Comparison of ENCODE assay signal across 26 cellular contexts in genomic region chr11:101445761-101446160, GRCh38.
A peak's percentile ranks its signal among the peaks of the same experiment; 100 is the strongest.
DNase-seq lines count a peak whose midpoint lies in the region; ATAC-seq and TF ChIP-seq lines count a peak whose summit lies in the region.
"Had no signal": no experiment of that assay in that cellular context is flagged by ENCODE, and none has a peak within 500 bp of the region (broad histone marks: within the 10 kb centered on the region; RNA-seq: fewer than 3 reads in every experiment).

No MANE protein-coding gene starts in this region.

- no TSS peak for BruUV-seq in mammary epithelial cell (replicated peaks; lab: Mats Ljungman, UMichigan)

- ATAC-seq in RWPE2 (ENCODE audit: low read depth) = peak; percentile 58; the same call in 2 of the 3 replicates
- ATAC-seq in foreskin keratinocyte = peak; percentile 79
- ATAC-seq in HG03460 (IDR thresholded peaks at IDR 0.05; ENCODE audit: unreplicated experiment) = no peak
- no peak for ATAC-seq in Right ventricle myocardium superior (ENCODE audit: poor library complexity)
- ATAC-seq: activated T-cell treated with anti-CD3 and anti-CD28 coated beads, Interleukin-2, amount 50 U/mL, for 72 hours; psoas muscle; stimulated activated naive CD8-positive, alpha-beta T cell treated with anti-CD3 and anti-CD28 coated beads, Interleukin-15, amount 100 ng/mL, for 72 hours had no signal

- H3K79me2 ChIP-seq in mammary epithelial cell (ENCODE audit: insufficient read depth, low read length) = no peaks in the 10 kb centered on the region
- H3K79me2 ChIP-seq: hepatocyte had no signal

- CTCF ChIA-PET in mammary epithelial cell (lab: Charles Lee; ENCODE audit: low non-redundant PET) = no interaction called here

- H3K4me2 ChIP-seq in mammary epithelial cell (ENCODE audit: insufficient read depth, low read depth, low read length) = peak overlapping the region; percentile 19
- H3K4me2 ChIP-seq: hepatocyte, PC-9 had no signal

- peak; percentile 52 for DNase-seq in mammary epithelial cell
- no peak for DNase-seq in breast epithelium (ENCODE audit: low spot score in 2 of 2)
- DNase-seq in RWPE2 (ENCODE audit: low spot score) = no peak
- peak; percentile 42 to 71 for DNase-seq in foreskin keratinocyte
- DNase-seq in iPS-NIHi7 (ENCODE audit: extremely low spot score) = no peak
- DNase-seq in Right ventricle myocardium superior = no peak
- DNase-seq in head of caudate nucleus = no peak
- DNase-seq: 8988T; activated B cell treated with CpG ODN at 0.5 μM for 24 hours; activated naive CD4-positive, alpha-beta T cell treated with Interleukin-2 at 50 U/mL for 16 hours; activated T-cell treated with anti-CD3 and anti-CD28 coated beads, Interleukin-2, amount 50 U/mL, for 72 hours; adrenal gland; BE2C; COR-L47; immature natural killer cell; NCI-H1092 treated with DMSO at 0.1 percent for 48 hours; NCI-H187; NCI-H524 treated with DMSO at 0.1 percent for 48 hours; NK-92 treated with Interleukin-12 subunit alpha and Interleukin-12 subunit beta, amount 100 ng/mL, for 24 hours; psoas muscle; SHP77; stimulated activated naive CD8-positive, alpha-beta T cell treated with anti-CD3 and anti-CD28 coated beads, Interleukin-15, amount 100 ng/mL, for 72 hours had no signal

- H3K36me3 ChIP-seq in mammary epithelial cell (ENCODE audit: insufficient read depth, low read length) (no peaks in the 10 kb centered on the region), breast epithelium (no peaks in the 10 kb centered on the region), RWPE2 (ENCODE audit: low read depth) (no peaks in the 10 kb centered on the region)
- H3K36me3 ChIP-seq: adrenal gland, BE2C had no signal

- dilution Hi-C loops in mammary epithelial cell (cut with HindIII; ENCODE audit: low sequenced_read_pairs) = no loop called here

- H3K9me3 ChIP-seq in mammary epithelial cell (replicated peaks; ENCODE audit: insufficient read depth, low read length) (no peaks in the 10 kb centered on the region), breast epithelium (no peaks in the 10 kb centered on the region), RWPE2 (ENCODE audit: severe bottlenecking) (no peaks in the 10 kb centered on the region)
- H3K9me3 ChIP-seq: adrenal gland, BE2C, psoas muscle had no signal

- H3K9ac ChIP-seq in mammary epithelial cell (ENCODE audit: insufficient read depth, low read length) = no peak overlapping the region

- H3K4me1 ChIP-seq in mammary epithelial cell (ENCODE audit: insufficient read depth, low read length) = peaks cover 28% of the 10 kb centered on the region
- H3K4me1 ChIP-seq in breast epithelium = peaks cover 0 to 12% of the 10 kb centered on the region in 2 donors
- H3K4me1 ChIP-seq in RWPE2 (ENCODE audit: insufficient read depth, poor library complexity, severe bottlenecking) = peaks cover 16% of the 10 kb centered on the region
- H3K4me1 ChIP-seq in foreskin keratinocyte = peaks cover 18% of the 10 kb centered on the region
- H3K4me1 ChIP-seq: BE2C, psoas muscle had no signal

- intact Hi-C loops in mammary epithelial cell (cut with micrococcal nuclease) = no loop called here
- intact Hi-C loops in breast epithelium (cut with DNase I; ENCODE audit: low total_unique reads) = no loop called here
- intact Hi-C loops in Right ventricle myocardium superior (cut with DNase I) = no loop called here
- intact Hi-C loops in head of caudate nucleus (cut with DNase I) = no loop called here

- TF ChIP-seq CTCF in mammary epithelial cell (conservative IDR thresholded peaks at IDR 0.05 in 1 of 2, IDR thresholded peaks at IDR 0.05 in 1 of 2; ENCODE audit: extremely low read depth in 1 of 2, insufficient read depth in 1 of 2, low read depth in 1 of 2, low read length in 2 of 2) (no peak), breast epithelium (IDR thresholded peaks at IDR 0.05) (no peak), RWPE2 (IDR thresholded peaks at IDR 0.05; ENCODE audit: poor library complexity, severe bottlenecking) (no peak), foreskin keratinocyte (conservative IDR thresholded peaks at IDR 0.05) (no peak)

- in situ Hi-C loops in mammary epithelial cell (cut with MboI; ENCODE audit: low sequenced_read_pairs in 2 of 2) = no loop called here

- H2AFZ ChIP-seq in mammary epithelial cell (ENCODE audit: low read depth, low read length) = peak overlapping the region; percentile 20
- H2AFZ ChIP-seq: hepatocyte, PC-9 had no signal

- H3K27me3 ChIP-seq in mammary epithelial cell (ENCODE audit: insufficient read depth, low read length) = no peaks in the 10 kb centered on the region
- no peaks in the 10 kb centered on the region for H3K27me3 ChIP-seq in breast epithelium
- no peaks in the 10 kb centered on the region for H3K27me3 ChIP-seq in RWPE2 (ENCODE audit: insufficient read depth, poor library complexity, severe bottlenecking)
- no peaks in the 10 kb centered on the region for H3K27me3 ChIP-seq in foreskin keratinocyte
- H3K27me3 ChIP-seq: adrenal gland, BE2C, hepatocyte had no signal

- no peak overlapping the region for H3K4me3 ChIP-seq in mammary epithelial cell (replicated peaks in 1 of 3; ENCODE audit: insufficient read depth in 1 of 3, low read depth in 2 of 3, low read length in 3 of 3)
- H3K4me3 ChIP-seq in breast epithelium = no peak overlapping the region
- no peak overlapping the region for H3K4me3 ChIP-seq in RWPE2 (ENCODE audit: severe bottlenecking)
- H3K4me3 ChIP-seq: adrenal gland, hepatocyte, PC-9, psoas muscle, skin epidermis had no signal

- TF ChIP-seq POLR2A in breast epithelium (IDR thresholded peaks at IDR 0.05) = no peak

- H3K27ac ChIP-seq in mammary epithelial cell (ENCODE audit: insufficient read depth, low read depth, low read length) (no peak overlapping the region), breast epithelium (no peak overlapping the region), RWPE2 (ENCODE audit: poor library complexity, severe bottlenecking) (peak overlapping the region; percentile 64), foreskin keratinocyte (peak overlapping the region; percentile 7)
- H3K27ac ChIP-seq: hepatocyte, PC-9, psoas muscle had no signal

- no peaks in the 10 kb centered on the region for H4K20me1 ChIP-seq in mammary epithelial cell (ENCODE audit: insufficient read depth, low read length)

Comparison
In these comparisons a context has a peak if more than half of its experiments do, and no peak if none do; other contexts are left out.
1. DNase-seq: peak in mammary epithelial cell (single experiment) and foreskin keratinocyte (2 of 2); none in breast epithelium (0 of 2), RWPE2 (single experiment), iPS-NIHi7 (single experiment), Right ventricle myocardium superior (single experiment) and head of caudate nucleus (0 of 42).
2. H3K27ac ChIP-seq: peak in RWPE2 (single experiment) and foreskin keratinocyte (single experiment); none in mammary epithelial cell (single experiment) and breast epithelium (0 of 2).
3. ATAC-seq: peak in RWPE2 (single experiment) and foreskin keratinocyte (single experiment); none in HG03460 (single experiment) and Right ventricle myocardium superior (single experiment).